Comparison of ENCODE assay signal across 15 cellular contexts in the genomic region with DNA sequence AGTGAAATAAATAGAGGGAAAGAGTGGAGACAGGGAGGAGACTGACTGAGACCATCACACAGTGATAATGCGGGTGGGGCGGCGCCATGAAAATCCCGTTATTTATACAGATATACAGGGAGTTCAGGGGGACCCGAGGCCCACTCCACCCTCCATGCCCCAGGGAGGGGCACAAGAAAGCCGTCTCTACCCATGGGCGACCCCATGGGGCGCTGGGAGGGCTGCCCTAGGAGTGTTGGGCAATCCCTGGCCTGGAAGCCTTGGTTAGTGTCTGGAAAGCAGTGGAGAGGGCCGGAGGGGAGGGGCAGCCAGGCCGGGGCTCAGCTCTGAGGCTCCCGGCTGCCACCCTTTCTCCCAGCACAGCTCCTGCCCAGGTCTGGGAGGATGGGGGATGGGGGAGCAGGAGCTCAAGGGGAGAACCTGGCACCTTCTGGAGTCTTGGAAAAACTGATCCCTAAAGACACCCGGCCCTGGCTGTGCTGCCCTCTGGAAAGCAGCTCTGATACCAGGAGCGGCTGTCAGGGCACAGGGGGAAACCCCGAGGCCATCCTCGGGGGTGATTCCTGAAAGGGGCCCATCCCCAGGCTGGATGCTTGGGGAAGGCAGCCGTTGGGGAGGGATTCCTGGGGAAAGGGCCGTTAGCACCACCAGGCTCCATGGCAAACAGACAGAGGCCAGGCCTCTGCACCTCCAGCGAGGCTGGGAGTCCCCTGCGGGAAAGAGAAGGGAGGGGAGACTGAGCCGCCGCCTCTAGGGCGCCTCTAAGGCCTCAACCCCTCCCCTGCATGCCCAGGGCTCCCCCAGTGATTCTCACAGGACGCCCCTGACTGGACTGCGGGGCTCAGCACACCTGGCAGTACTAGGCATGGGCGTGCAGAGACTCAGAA. TPM values are rescaled to one million over a fixed set of nuclear protein-coding genes. Genes with fewer than 3 reads are reported as not detected.
DNase-seq lines count a peak whose midpoint lies in the region; ATAC-seq and TF ChIP-seq lines count a peak whose summit lies in the region.
"Had no signal": no experiment of that assay in that cellular context is flagged by ENCODE, and none has a peak within 500 bp of the region (broad histone marks: within the 10 kb centered on the region; RNA-seq: fewer than 3 reads in every experiment).

No MANE protein-coding gene starts in this region.

- no peak for TF ChIP-seq CTCF in OCI-LY1 (IDR thresholded peaks at IDR 0.05; ENCODE audit: low read length)

- H3K27ac ChIP-seq in OCI-LY1 (ENCODE audit: low read depth, low read length, poor library complexity, severe bottlenecking) = peak overlapping the region; percentile 82
- H3K27ac ChIP-seq: foreskin keratinocyte, thoracic aorta had no signal

- POLR2A ChIA-PET in activated CD4-positive, alpha-beta memory T cell treated with anti-CD3 and anti-CD28 coated beads for 36 hours (lab: Charles Lee) = no interaction called here
- POLR2A ChIA-PET in activated CD4-positive, alpha-beta memory T cell treated with anti-CD3 and anti-CD28 coated beads, Interleukin-2, amount 10 ng/mL, durations not matched to agents 7 days and 5 days (lab: Charles Lee) = no interaction called here

- no peak overlapping the region for H3K4me3 ChIP-seq in OCI-LY1 (ENCODE audit: low read depth, low read length, poor library complexity, severe bottlenecking)
- H3K4me3 ChIP-seq: thoracic aorta had no signal

- no peaks in the 10 kb centered on the region for H4K20me1 ChIP-seq in OCI-LY1 (ENCODE audit: insufficient read depth, low read length)

- peaks cover 32% of the 10 kb centered on the region for H3K4me1 Mint-ChIP-seq in activated CD4-positive, alpha-beta memory T cell treated with anti-CD3 and anti-CD28 coated beads for 36 hours (ENCODE audit: low read depth)
- peaks cover 43% of the 10 kb centered on the region for H3K4me1 Mint-ChIP-seq in activated CD4-positive, alpha-beta memory T cell treated with anti-CD3 and anti-CD28 coated beads, Interleukin-2, amount 10 ng/mL, durations not matched to agents 7 days and 5 days
- peaks cover 49 to 51% of the 10 kb centered on the region in 2 donors for H3K4me1 Mint-ChIP-seq in effector memory CD8-positive, alpha-beta T cell (ENCODE audit: low read depth in 2 of 2)
- H3K4me1 Mint-ChIP-seq in stimulated activated effector memory CD8-positive, alpha-beta T cell treated with anti-CD3 and anti-CD28 coated beads, Interleukin-12 subunit alpha, Interleukin-12 subunit beta, amount 100 ng/mL, for 72 hours = peaks cover 61% of the 10 kb centered on the region

- no peak for DNase-seq in activated CD4-positive, alpha-beta memory T cell treated with anti-CD3 and anti-CD28 coated beads for 36 hours
- DNase-seq in activated CD4-positive, alpha-beta memory T cell treated with anti-CD3 and anti-CD28 coated beads, Interleukin-2, amount 10 ng/mL, durations not matched to agents 7 days and 5 days = no peak
- DNase-seq in effector memory CD8-positive, alpha-beta T cell = no peak
- DNase-seq in stimulated activated effector memory CD8-positive, alpha-beta T cell treated with anti-CD3 and anti-CD28 coated beads, Interleukin-12 subunit alpha, Interleukin-12 subunit beta, amount 100 ng/mL, for 72 hours (ENCODE audit: low spot score in 2 of 2) = no peak
- no peak for DNase-seq in stimulated activated CD4-positive, alpha-beta T cell treated with anti-CD3 and anti-CD28 coated beads, Interleukin-4, amount 100 ng/mL, for 1 hour
- no peak for DNase-seq in midbrain (lab: John Stamatoyannopoulos, UW)
- DNase-seq in NCI-H128 (lab: John Stamatoyannopoulos, UW; ENCODE audit: unreplicated experiment) = no peak
- DNase-seq: activated CD4-positive, CD25-positive, alpha-beta regulatory T cell; activated T-cell treated with anti-CD3 and anti-CD28 coated beads, Interleukin-2, amount 50 U/mL, for 1 hour; anterior cingulate cortex; foreskin keratinocyte; NCI-H526 treated with DMSO at 0.1 percent for 48 hours; SK-N-SH had no signal

- no peak for ATAC-seq in effector memory CD8-positive, alpha-beta T cell (replicated peaks)
- no peak for ATAC-seq in stimulated activated effector memory CD8-positive, alpha-beta T cell treated with anti-CD3 and anti-CD28 coated beads, Interleukin-12 subunit alpha, Interleukin-12 subunit beta, amount 100 ng/mL, for 72 hours
- ATAC-seq: foreskin keratinocyte had no signal

- 0 out of 2 replicates have a peak, but pooled peaks cover 5% of the 10 kb centered on the region for H3F3A ChIP-seq in OCI-LY1 (ENCODE audit: insufficient read depth, low read length)

- H3K9me2 ChIP-seq in OCI-LY1 (ENCODE audit: low read depth, low read length) = no peaks in the 10 kb centered on the region
- H3K9me2 ChIP-seq: SK-N-SH had no signal

- H3K27me3 ChIP-seq in OCI-LY1 (ENCODE audit: insufficient read depth, low read length) = no peaks in the 10 kb centered on the region
- H3K27me3 ChIP-seq: foreskin keratinocyte had no signal

- no peak overlapping the region for H3K4me3 Mint-ChIP-seq in activated CD4-positive, alpha-beta memory T cell treated with anti-CD3 and anti-CD28 coated beads for 36 hours
- no peak overlapping the region for H3K4me3 Mint-ChIP-seq in activated CD4-positive, alpha-beta memory T cell treated with anti-CD3 and anti-CD28 coated beads, Interleukin-2, amount 10 ng/mL, durations not matched to agents 7 days and 5 days
- peak overlapping the region in 1 of 2 donors; percentile 99 for H3K4me3 Mint-ChIP-seq in effector memory CD8-positive, alpha-beta T cell
- peak overlapping the region; percentile 96 for H3K4me3 Mint-ChIP-seq in stimulated activated effector memory CD8-positive, alpha-beta T cell treated with anti-CD3 and anti-CD28 coated beads, Interleukin-12 subunit alpha, Interleukin-12 subunit beta, amount 100 ng/mL, for 72 hours

- no peaks in the 10 kb centered on the region for H3K9me3 Mint-ChIP-seq in activated CD4-positive, alpha-beta memory T cell treated with anti-CD3 and anti-CD28 coated beads for 36 hours
- no peaks in the 10 kb centered on the region for H3K9me3 Mint-ChIP-seq in activated CD4-positive, alpha-beta memory T cell treated with anti-CD3 and anti-CD28 coated beads, Interleukin-2, amount 10 ng/mL, durations not matched to agents 7 days and 5 days
- no peaks in the 10 kb centered on the region for H3K9me3 Mint-ChIP-seq in effector memory CD8-positive, alpha-beta T cell
- no peaks in the 10 kb centered on the region for H3K9me3 Mint-ChIP-seq in stimulated activated effector memory CD8-positive, alpha-beta T cell treated with anti-CD3 and anti-CD28 coated beads, Interleukin-12 subunit alpha, Interleukin-12 subunit beta, amount 100 ng/mL, for 72 hours

- H3K27me3 Mint-ChIP-seq in activated CD4-positive, alpha-beta memory T cell treated with anti-CD3 and anti-CD28 coated beads for 36 hours = no peaks in the 10 kb centered on the region
- H3K27me3 Mint-ChIP-seq in activated CD4-positive, alpha-beta memory T cell treated with anti-CD3 and anti-CD28 coated beads, Interleukin-2, amount 10 ng/mL, durations not matched to agents 7 days and 5 days = no peaks in the 10 kb centered on the region
- H3K27me3 Mint-ChIP-seq in effector memory CD8-positive, alpha-beta T cell = no peaks in the 10 kb centered on the region

- peak overlapping the region; percentile 97; the same call in 1 of the 2 replicates for H3K4me2 ChIP-seq in OCI-LY1 (ENCODE audit: low read length)
- H3K4me2 ChIP-seq: SK-N-SH had no signal

- CTCF ChIA-PET in activated CD4-positive, alpha-beta memory T cell treated with anti-CD3 and anti-CD28 coated beads for 36 hours (lab: Charles Lee) = interaction anchor here (0.7 to 1.4 kb wide), 4 partner anchors 9 to 28 kb away, joined by 3 read pairs; no protein-coding TSS in a partner anchor
- CTCF ChIA-PET in activated CD4-positive, alpha-beta memory T cell treated with anti-CD3 and anti-CD28 coated beads, Interleukin-2, amount 10 ng/mL, durations not matched to agents 7 days and 5 days (lab: Charles Lee) = interaction anchor here (0.6 to 1.0 kb wide), 2 partner anchors 9 to 13 kb away, joined by 4 to 6 read pairs; no protein-coding TSS in a partner anchor

- H3K36me3 Mint-ChIP-seq in activated CD4-positive, alpha-beta memory T cell treated with anti-CD3 and anti-CD28 coated beads for 36 hours = peaks cover 31% of the 10 kb centered on the region
- H3K36me3 Mint-ChIP-seq in activated CD4-positive, alpha-beta memory T cell treated with anti-CD3 and anti-CD28 coated beads, Interleukin-2, amount 10 ng/mL, durations not matched to agents 7 days and 5 days (ENCODE audit: low read depth) = peaks cover 66% of the 10 kb centered on the region
- H3K36me3 Mint-ChIP-seq in effector memory CD8-positive, alpha-beta T cell (ENCODE audit: insufficient read depth) = peaks cover 64% of the 10 kb centered on the region
- peaks cover 66% of the 10 kb centered on the region for H3K36me3 Mint-ChIP-seq in stimulated activated effector memory CD8-positive, alpha-beta T cell treated with anti-CD3 and anti-CD28 coated beads, Interleukin-12 subunit alpha, Interleukin-12 subunit beta, amount 100 ng/mL, for 72 hours

- H2AFZ ChIP-seq in OCI-LY1 (ENCODE audit: low read length) = no peak overlapping the region

- H3K4me1 ChIP-seq in OCI-LY1 (ENCODE audit: insufficient read depth, low read length, severe bottlenecking) = peaks cover 72% of the 10 kb centered on the region
- H3K4me1 ChIP-seq: foreskin keratinocyte had no signal

- H3K79me2 ChIP-seq in OCI-LY1 (ENCODE audit: insufficient read depth, low read length) = no peaks in the 10 kb centered on the region

- peaks cover 47% of the 10 kb centered on the region; the same call in 1 of the 2 replicates for H3K36me3 ChIP-seq in OCI-LY1 (ENCODE audit: insufficient read depth, low read length)

- intact Hi-C loops in activated CD4-positive, alpha-beta memory T cell treated with anti-CD3 and anti-CD28 coated beads for 36 hours (cut with micrococcal nuclease) = no loop called here

- no peaks in the 10 kb centered on the region for H3K9me3 ChIP-seq in OCI-LY1 (ENCODE audit: low read length)
- H3K9me3 ChIP-seq: SK-N-SH, thoracic aorta had no signal

- peak overlapping the region; percentile 29; the same call in 1 of the 2 replicates for H3K9ac ChIP-seq in OCI-LY1 (ENCODE audit: low read length)
- H3K9ac ChIP-seq: SK-N-SH had no signal

- H3K27ac Mint-ChIP-seq in activated CD4-positive, alpha-beta memory T cell treated with anti-CD3 and anti-CD28 coated beads for 36 hours = peak overlapping the region; percentile 14
- H3K27ac Mint-ChIP-seq in activated CD4-positive, alpha-beta memory T cell treated with anti-CD3 and anti-CD28 coated beads, Interleukin-2, amount 10 ng/mL, durations not matched to agents 7 days and 5 days = no peak overlapping the region
- H3K27ac Mint-ChIP-seq in effector memory CD8-positive, alpha-beta T cell = peak overlapping the region; percentile 11 to 50
- no peak overlapping the region for H3K27ac Mint-ChIP-seq in stimulated activated effector memory CD8-positive, alpha-beta T cell treated with anti-CD3 and anti-CD28 coated beads, Interleukin-12 subunit alpha, Interleukin-12 subunit beta, amount 100 ng/mL, for 72 hours

RNA-seq across cellular contexts. Expression of a gene that starts 3.0 kb away (rescaled TPM):
- 10 to 100 TPM; 78.8 to 84.4 TPM for total RNA-seq in activated CD4-positive, alpha-beta memory T cell treated with anti-CD3 and anti-CD28 coated beads for 36 hours
- 100 to 1,000 TPM; 167 to 177 TPM for total RNA-seq in activated CD4-positive, alpha-beta memory T cell treated with anti-CD3 and anti-CD28 coated beads, Interleukin-2, amount 10 ng/mL, durations not matched to agents 7 days and 5 days

RNA-seq across cellular contexts. Expression of a gene that starts 26.0 kb away (rescaled TPM):
- 10 to 100 TPM; 11.4 to 12.3 TPM for total RNA-seq in activated CD4-positive, alpha-beta memory T cell treated with anti-CD3 and anti-CD28 coated beads for 36 hours
- total RNA-seq in activated CD4-positive, alpha-beta memory T cell treated with anti-CD3 and anti-CD28 coated beads, Interleukin-2, amount 10 ng/mL, durations not matched to agents 7 days and 5 days = 10 to 100 TPM; 13.4 to 15.4 TPM

RNA-seq across cellular contexts. Expression of a gene that starts 26.4 kb away (rescaled TPM):
- total RNA-seq in activated CD4-positive, alpha-beta memory T cell treated with anti-CD3 and anti-CD28 coated beads for 36 hours = 10 to 100 TPM; 52.6 to 59.3 TPM
- 10 to 100 TPM; 75.1 to 78.5 TPM for total RNA-seq in activated CD4-positive, alpha-beta memory T cell treated with anti-CD3 and anti-CD28 coated beads, Interleukin-2, amount 10 ng/mL, durations not matched to agents 7 days and 5 days

RNA-seq across cellular contexts. Expression of a gene that starts 58.9 kb away (rescaled TPM):
- total RNA-seq in activated CD4-positive, alpha-beta memory T cell treated with anti-CD3 and anti-CD28 coated beads for 36 hours = 1 to 10 TPM; 2.8 to 3.0 TPM
- under 1 TPM; 0.15 to 0.20 TPM for total RNA-seq in activated CD4-positive, alpha-beta memory T cell treated with anti-CD3 and anti-CD28 coated beads, Interleukin-2, amount 10 ng/mL, durations not matched to agents 7 days and 5 days

Comparison
In these comparisons a context has a peak if more than half of its experiments do, and no peak if none do; other contexts are left out.
1. H3K27ac Mint-ChIP-seq: peak in activated CD4-positive, alpha-beta memory T cell treated with anti-CD3 and anti-CD28 coated beads for 36 hours (single experiment) and effector memory CD8-positive, alpha-beta T cell (2 of 2); none in activated CD4-positive, alpha-beta memory T cell treated with anti-CD3 and anti-CD28 coated beads, Interleukin-2, amount 10 ng/mL, durations not matched to agents 7 days and 5 days (single experiment) and stimulated activated effector memory CD8-positive, alpha-beta T cell treated with anti-CD3 and anti-CD28 coated beads, Interleukin-12 subunit alpha, Interleukin-12 subunit beta, amount 100 ng/mL, for 72 hours (single experiment).